In the genomic region with DNA sequence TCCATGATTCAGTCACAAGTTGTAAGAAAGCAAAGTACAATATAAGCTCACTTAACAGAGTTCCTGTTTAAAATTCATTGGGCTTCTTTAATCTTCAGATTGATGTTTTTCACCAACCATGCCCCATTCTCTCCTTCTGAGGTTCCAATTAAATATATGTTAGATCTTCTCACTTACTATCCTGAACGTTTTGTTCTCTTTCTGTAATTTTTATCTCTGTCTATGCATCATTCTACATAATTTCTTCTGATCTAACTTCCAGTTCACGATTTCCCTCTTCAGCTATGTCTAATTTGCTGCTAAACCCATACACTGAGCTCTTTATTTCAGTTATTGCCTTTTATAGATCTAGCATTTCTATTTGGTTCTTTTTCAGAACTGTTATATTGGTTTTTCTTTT, we compare ENCODE assay signal across 26 cellular contexts. TPM values are rescaled to one million over a fixed set of nuclear protein-coding genes. Genes with fewer than 3 reads are reported as not detected.
DNase-seq lines count a peak whose midpoint lies in the region; ATAC-seq, FAIRE-seq and TF ChIP-seq lines count a peak whose summit lies in the region.
"Had no signal": no experiment of that assay in that cellular context is flagged by ENCODE, and none has a peak within 500 bp of the region (broad histone marks: within the 10 kb centered on the region; RNA-seq: fewer than 3 reads in every experiment).

No MANE protein-coding gene starts in this region.

- H3K4me3 ChIP-seq in SK-N-SH (ENCODE audit: low read depth in 2 of 2, low read length in 1 of 2) (no peak overlapping the region), K562 (no peak overlapping the region), Caco-2 (ENCODE audit: low read depth, low read length) (no peak overlapping the region)
- H3K4me3 ChIP-seq: BLaER1 treated with 17β-estradiol and CSF1 and Interleukin-3, amounts not matched to agents 10 nM and 100 nM; GM23248 had no signal

- no peaks in the 10 kb centered on the region for H3K9me2 ChIP-seq in SK-N-SH

- H3K9me3 Mint-ChIP-seq in Caco-2 (ENCODE audit: unreplicated experiment), result peaks cover 25% of the 10 kb centered on the region
- H3K9me3 Mint-ChIP-seq: HFFc6 had no signal

- H3K27me3 ChIP-seq in SK-N-SH (ENCODE audit: insufficient read depth) (no peaks in the 10 kb centered on the region), K562 (ENCODE audit: control insufficient read depth in 2 of 2, insufficient read depth in 2 of 2, low read length in 2 of 2) (no peaks in the 10 kb centered on the region), Caco-2 (replicated peaks; ENCODE audit: control insufficient read depth, insufficient read depth, low read length) (no peaks in the 10 kb centered on the region)
- H3K27me3 ChIP-seq: BE2C; BLaER1 treated with 17β-estradiol and CSF1 and Interleukin-3, amounts not matched to agents 10 nM and 100 nM had no signal

- TF ChIP-seq CTCF in SK-N-SH (IDR thresholded peaks at IDR 0.05), result no peak
- TF ChIP-seq CTCF in K562 (IDR thresholded peaks at IDR 0.05 in 2 of 3, conservative IDR thresholded peaks at IDR 0.05 in 1 of 3; ENCODE audit: insufficient read depth in 2 of 3, low read depth in 1 of 3, low read length in 3 of 3), result no peak
- no peak for TF ChIP-seq CTCF in Caco-2 (IDR thresholded peaks at IDR 0.05; ENCODE audit: insufficient read depth in 1 of 2, low read depth in 1 of 2, low read length in 1 of 2, severe bottlenecking in 1 of 2, unreplicated experiment in 1 of 2)

- POLR2A ChIA-PET in SK-N-SH (lab: Yijun Ruan, JAX), result no interaction called here
- POLR2A ChIA-PET in K562 (lab: Yijun Ruan, JAX), result interaction anchor here (0.6 to 1.2 kb wide), 3 partner anchors 9 to 482 kb away, joined by 3 to 6 read pairs (median 3); no protein-coding TSS in a partner anchor
- POLR2A ChIA-PET in Caco-2 (lab: Charles Lee), result no interaction called here

- H3K79me2 ChIP-seq in SK-N-SH (ENCODE audit: insufficient read depth) (no peaks in the 10 kb centered on the region), K562 (ENCODE audit: control insufficient read depth, insufficient read depth, low read length) (no peaks in the 10 kb centered on the region)

- H3K4me2 ChIP-seq in SK-N-SH, result no peak overlapping the region
- no peak overlapping the region for H3K4me2 ChIP-seq in K562 (ENCODE audit: insufficient read depth, low read length)
- H3K4me2 ChIP-seq: BLaER1 treated with 17β-estradiol and CSF1 and Interleukin-3, amounts not matched to agents 10 nM and 100 nM had no signal

- H3K9me3 ChIP-seq in SK-N-SH, result no peaks in the 10 kb centered on the region
- H3K9me3 ChIP-seq in K562 (replicated peaks; ENCODE audit: control insufficient read depth, insufficient read depth, low read depth, low read length), result 0 out of 2 replicates have a peak, but pooled peaks cover 2% of the 10 kb centered on the region
- H3K9me3 ChIP-seq in Caco-2, result peaks cover 5% of the 10 kb centered on the region; the same call in 1 of the 2 replicates
- H3K9me3 ChIP-seq: BE2C had no signal

- H3K36me3 Mint-ChIP-seq in Caco-2 (ENCODE audit: insufficient read depth, unreplicated experiment), result peaks cover 17% of the 10 kb centered on the region

- no TSS peak for BruUV-seq in K562 (replicated peaks; lab: Mats Ljungman, UMichigan)
- BruUV-seq in Caco-2 (replicated peaks; lab: Mats Ljungman, UMichigan), result no TSS peak

- no peak for TF ChIP-seq EP300 in SK-N-SH (IDR thresholded peaks at IDR 0.05; ENCODE audit: borderline replicate concordance in 1 of 2, low read depth in 1 of 2, low read length in 1 of 2)
- TF ChIP-seq EP300 in K562 (IDR thresholded peaks at IDR 0.05; ENCODE audit: low read length), result no peak

- no peaks in the 10 kb centered on the region for H3K4me1 ChIP-seq in SK-N-SH (ENCODE audit: control insufficient read depth in 1 of 2, insufficient read depth in 2 of 2, low read depth in 1 of 2, low read length in 1 of 2)
- H3K4me1 ChIP-seq in K562 (replicated peaks in 1 of 2; ENCODE audit: control insufficient read depth in 2 of 2, insufficient read depth in 2 of 2, low read length in 2 of 2), result no peaks in the 10 kb centered on the region
- no peaks in the 10 kb centered on the region for H3K4me1 ChIP-seq in Caco-2
- H3K4me1 ChIP-seq: BE2C; BLaER1 treated with 17β-estradiol and CSF1 and Interleukin-3, amounts not matched to agents 10 nM and 100 nM had no signal

- 85% methylated on average over 2 of the region's 2 CpGs for WGBS in SK-N-SH (ENCODE audit: low lambda C conversion rate)
- 42% methylated on average over 2 of the region's 2 CpGs for WGBS in K562 (ENCODE audit: insufficient coverage, low coverage, missing lambda C conversion rate)

- no peaks in the 10 kb centered on the region for H3K27me3 Mint-ChIP-seq in Caco-2 (ENCODE audit: insufficient read depth, unreplicated experiment)
- H3K27me3 Mint-ChIP-seq: CD4-positive, alpha-beta T cell; CD8-positive, alpha-beta memory T cell had no signal

- ATAC-seq in SK-N-SH treated with all-trans-retinoic acid at 6 μM for 48 hours (no peak), K562 (no peak), HG02759 (IDR thresholded peaks at IDR 0.05; ENCODE audit: unreplicated experiment) (no peak), HG03045 (IDR thresholded peaks at IDR 0.05; ENCODE audit: unreplicated experiment) (no peak)
- ATAC-seq: HCT116 had no signal

- H3K9me1 ChIP-seq in K562 (ENCODE audit: control insufficient read depth, insufficient read depth, low read length), result no peaks in the 10 kb centered on the region

- H3K4me1 Mint-ChIP-seq in Caco-2 (ENCODE audit: low read depth, unreplicated experiment), result no peaks in the 10 kb centered on the region
- H3K4me1 Mint-ChIP-seq: CD14-positive monocyte had no signal

- TF ChIP-seq POLR2A in H54 (IDR thresholded peaks at IDR 0.05; ENCODE audit: low read depth, low read length) (no peak), K562 (conservative IDR thresholded peaks at IDR 0.05) (no peak)

- H3K27ac Mint-ChIP-seq in Caco-2 (ENCODE audit: unreplicated experiment), result no peak overlapping the region
- H3K27ac Mint-ChIP-seq: CD14-positive monocyte; CD4-positive, alpha-beta T cell; H9; HFFc6 had no signal

- peaks cover 2 to 27% of the 10 kb centered on the region in 2 experiments for H3K36me3 ChIP-seq in SK-N-SH (replicated peaks in 1 of 2; ENCODE audit: control insufficient read depth in 1 of 2, insufficient read depth in 2 of 2, low read length in 1 of 2)
- H3K36me3 ChIP-seq in K562 (ENCODE audit: control insufficient read depth, insufficient read depth, low read length), result no peaks in the 10 kb centered on the region
- H3K36me3 ChIP-seq in Caco-2 (ENCODE audit: control insufficient read depth, insufficient read depth, low read length), result no peaks in the 10 kb centered on the region
- H3K36me3 ChIP-seq: BE2C had no signal

- in situ Hi-C loops in K562 (cut with MboI), result no loop called here

- no peaks in the 10 kb centered on the region for H3F3A ChIP-seq in SK-N-SH (replicated peaks; ENCODE audit: insufficient read depth)

- intact Hi-C loops in K562 (cut with micrococcal nuclease) (no loop called here), Caco-2 (cut with micrococcal nuclease; ENCODE audit: unreplicated experiment) (no loop called here)

- TF ChIP-seq RAD21 in SK-N-SH (IDR thresholded peaks at IDR 0.05; ENCODE audit: low read length) (no peak), K562 (CRISPR knock-in tag; conservative IDR thresholded peaks at IDR 0.05 in 1 of 2, IDR thresholded peaks at IDR 0.05 in 1 of 2) (no peak)

- DNase-seq in SK-N-SH, result no peak
- no peak for DNase-seq in H54 (ENCODE audit: insufficient read length, low spot score)
- DNase-seq in K562 (ENCODE audit: extremely low read depth in 1 of 4, low spot score in 3 of 4), result no peak
- no peak for DNase-seq in Caco-2
- DNase-seq: ACHN; AML-193; BE2C; Calu3; CD4-positive, alpha-beta T cell; CD8-positive, alpha-beta memory T cell; DMS53; DMS79 treated with DMSO at 0.1 percent for 48 hours; GF-D8; GM23248; H9; HFFc6 had no signal

- H3K27ac ChIP-seq in SK-N-SH (ENCODE audit: low read depth in 2 of 2, low read length in 1 of 2) (no peak overlapping the region), K562 (ENCODE audit: extremely low read depth, low read depth, low read length) (no peak overlapping the region)
- H3K27ac ChIP-seq: 22Rv1; BLaER1 treated with 17β-estradiol and CSF1 and Interleukin-3, amounts not matched to agents 10 nM and 100 nM; GM23248 had no signal

- CTCF ChIA-PET in SK-N-SH (lab: Yijun Ruan, JAX) (interaction anchor here (1.3 to 2.4 kb wide), 3 partner anchors 9 to 24 kb away, joined by 3 to 8 read pairs (median 4); no protein-coding TSS in a partner anchor), K562 (lab: Yijun Ruan, JAX; ENCODE audit: low intra/inter-chr PET ratio) (interaction anchor here (0.7 kb wide), 1 partner anchor 67 kb away, joined by 3 read pairs; no protein-coding TSS in a partner anchor), Caco-2 (lab: Charles Lee) (interaction anchor here (0.5 to 1.7 kb wide), 2 partner anchors 14 to 35 kb away, joined by 3 read pairs; no protein-coding TSS in a partner anchor)

- FAIRE-seq in H54 (lab: Jason Lieb, UNC) (peak; percentile 36), K562 (lab: Jason Lieb, UNC) (no peak)
- FAIRE-seq: A204.1, GM12891, H1 had no signal

- H3K9ac ChIP-seq in SK-N-SH (no peak overlapping the region), K562 (ENCODE audit: insufficient read depth in 1 of 2, low read depth in 2 of 2, low read length in 2 of 2) (no peak overlapping the region)
- H3K9ac ChIP-seq: BLaER1 treated with 17β-estradiol and CSF1 and Interleukin-3, amounts not matched to agents 10 nM and 100 nM; GM23248 had no signal

- H2AFZ ChIP-seq in SK-N-SH (ENCODE audit: low read depth) (no peak overlapping the region), K562 (ENCODE audit: low read depth, low read length) (no peak overlapping the region)
- H2AFZ ChIP-seq: GM23248 had no signal

- H4K20me1 ChIP-seq in SK-N-SH (ENCODE audit: insufficient read depth) (no peaks in the 10 kb centered on the region), K562 (replicated peaks; ENCODE audit: control insufficient read depth, insufficient read depth, low read length) (no peaks in the 10 kb centered on the region)
- H4K20me1 ChIP-seq: BLaER1 treated with 17β-estradiol and CSF1 and Interleukin-3, amounts not matched to agents 10 nM and 100 nM had no signal

- no peak overlapping the region for H3K4me3 Mint-ChIP-seq in Caco-2 (ENCODE audit: unreplicated experiment)
- H3K4me3 Mint-ChIP-seq: CD14-positive monocyte; CD4-positive, alpha-beta T cell; CD8-positive, alpha-beta memory T cell; H9; HFFc6 had no signal

RNA-seq across cellular contexts. Expression of a gene that starts 28.0 kb away (rescaled TPM):
- polyA plus RNA-seq in SK-N-SH (2012; rRNA removed) (0.18 and 0.63 TPM in 2 replicates), K562 (2011; rRNA removed) (0.04 and 0.09 TPM in 2 replicates), K562 (2014; fragmentation: Illumina TruSeq; extraction: Trizol) (0.08 and 0.09 TPM in 2 replicates), K562 (2014; fragmentation: Nextera tagmentation; extraction: Ambion mirVana) (not detected), K562 (2014; rRNA removed) (0.12 and 0.52 TPM in 2 replicates)
- polyA plus RNA-seq in SK-N-SH (2012; cell fraction: cytosol; rRNA removed), result 0.14 and 0.46 TPM in 2 replicates
- polyA plus RNA-seq in SK-N-SH (2012; cell fraction: nucleus; rRNA removed), result 1.2 and 1.4 TPM in 2 replicates
- total RNA-seq in K562 (2011; cell fraction: chromatin; rRNA removed; ENCODE audit: low replicate concordance), result 0.46 and 1.2 TPM in 2 replicates
- total RNA-seq in K562 (2011; cell fraction: nucleolus; rRNA removed), result 0.67 and 0.79 TPM in 2 replicates
- total RNA-seq in K562 (2011; cell fraction: nucleoplasm; rRNA removed), result 0.59 and 1.1 TPM in 2 replicates
- total RNA-seq in K562 (2014; rRNA removed) (0.04 and 0.82 TPM in 2 replicates), K562 (2014; rRNA removed; fragmentation: Illumina TruSeq; extraction: Trizol) (0.11 and 0.38 TPM in 2 replicates), K562 (2015; rRNA removed; fragmentation: Illumina TruSeq; extraction: Trizol) (0.11 and 0.19 TPM in 2 replicates), K562 (2021) (0.63 and 0.86 TPM in 2 replicates), Caco-2 (2022) (1.6 and 3.0 TPM in 2 replicates)
- polyA plus RNA-seq in K562 (2011; cell fraction: cytosol; rRNA removed), result 0.04 and 0.31 TPM in 2 replicates
- polyA plus RNA-seq in K562 (2011; cell fraction: nucleus; rRNA removed), result 0.30 and 0.63 TPM in 2 replicates
- 0.17 and 0.46 TPM in 2 replicates for polyA plus RNA-seq in K562 (2012)
- 0.04 and 0.18 TPM in 2 replicates for polyA minus RNA-seq in K562 (2011; rRNA and poly(A)+ RNA removed)
- polyA minus RNA-seq in K562 (2011; cell fraction: cytosol; rRNA and poly(A)+ RNA removed), result not detected in 2 replicates
- 0.27 and 0.44 TPM in 2 replicates for polyA minus RNA-seq in K562 (2011; cell fraction: nucleus; rRNA and poly(A)+ RNA removed)
- total RNA-seq: GM23248, HFFc6 had no signal
